Comparison of ENCODE assay signal across 8 cellular contexts in the genomic region with DNA sequence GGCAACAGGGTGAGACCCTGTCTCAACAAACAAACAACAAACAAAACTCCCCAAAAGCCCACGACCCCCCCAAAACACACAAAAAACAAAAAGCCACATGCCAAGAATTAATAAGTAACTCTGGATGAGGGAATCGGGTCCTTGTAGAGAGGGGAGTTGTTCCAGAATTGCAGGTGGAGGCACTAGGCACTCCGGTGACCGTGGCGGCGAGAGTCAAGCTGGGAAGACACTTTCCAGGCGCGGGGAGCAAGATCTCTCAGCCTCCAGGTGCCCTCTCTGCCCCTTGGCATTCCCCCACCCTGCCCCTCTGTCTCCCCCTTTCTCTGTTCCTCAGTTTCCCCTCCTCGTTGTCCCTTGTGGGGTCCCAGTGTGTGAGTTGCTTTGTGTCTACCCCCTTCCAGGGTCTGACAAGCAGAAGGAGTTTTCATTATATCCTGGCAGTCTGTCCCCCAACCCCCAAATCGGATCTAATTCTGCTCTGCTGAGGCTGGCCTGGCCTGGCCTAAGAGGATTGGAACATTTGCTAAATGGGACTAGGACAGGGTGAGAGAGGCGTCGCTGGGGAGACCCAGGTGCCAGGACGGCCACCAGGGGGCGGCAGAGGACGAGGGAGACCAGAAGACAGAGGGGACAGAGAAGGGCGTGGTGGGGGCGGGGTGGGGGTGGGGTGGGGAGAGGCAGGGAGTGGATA. TPM values are rescaled to one million over a fixed set of nuclear protein-coding genes. Genes with fewer than 3 reads are reported as not detected.
DNase-seq lines count a peak whose midpoint lies in the region; ATAC-seq and TF ChIP-seq lines count a peak whose summit lies in the region.

No MANE protein-coding gene starts in this region.

- POLR2A ChIA-PET in Panc1 (lab: Charles Lee): no interaction called here

- DNase-seq in CD4-positive, CD25-positive, alpha-beta regulatory T cell: peak; percentile 55 to 58 (median 57)
- DNase-seq in HFF-Myc (ENCODE audit: extremely low read depth, low read depth) (peak; percentile 12), Panc1 (ENCODE audit: low read depth, low spot score) (no peak), fibroblast of peridontal ligament (ENCODE audit: extremely low read depth) (peak; percentile 12), thoracic aorta (ENCODE audit: low spot score) (no peak)
- peak; percentile 88 to 91 for DNase-seq in activated T-cell treated with anti-CD3 and anti-CD28 coated beads, Interleukin-2, amount 50 U/mL, for 48 hours

- peaks cover 0 to 2% (median 0%) of the 10 kb centered on the region in 4 donors for H3K4me1 Mint-ChIP-seq in CD4-positive, CD25-positive, alpha-beta regulatory T cell

- BruUV-seq in Panc1 (replicated peaks; lab: Mats Ljungman, UMichigan): no TSS peak

- peak; percentile 72 for TF ChIP-seq CTCF in HFF-Myc (IDR thresholded peaks at IDR 0.05; ENCODE audit: low read depth, low read length, missing control alignments)
- peak; percentile 81 for TF ChIP-seq CTCF in Panc1 (IDR thresholded peaks at IDR 0.05)
- peak; percentile 67 for TF ChIP-seq CTCF in neutrophil (IDR thresholded peaks at IDR 0.05)
- peak; percentile 47 for TF ChIP-seq CTCF in thoracic aorta (IDR thresholded peaks at IDR 0.05)

- H3K9me3 ChIP-seq in CD4-positive, CD25-positive, alpha-beta regulatory T cell (ENCODE audit: control insufficient read depth in 2 of 2, low read length in 2 of 2): no peaks in the 10 kb centered on the region
- H3K9me3 ChIP-seq in Panc1 (ENCODE audit: control insufficient read depth, insufficient read depth, low read depth, low read length) (no peaks in the 10 kb centered on the region), neutrophil (no peaks in the 10 kb centered on the region), thoracic aorta (no peaks in the 10 kb centered on the region)

- no peak overlapping the region for H3K27ac Mint-ChIP-seq in CD4-positive, CD25-positive, alpha-beta regulatory T cell

- no peaks in the 10 kb centered on the region for H3K36me3 Mint-ChIP-seq in CD4-positive, CD25-positive, alpha-beta regulatory T cell

- peaks cover 6% of the 10 kb centered on the region for H3K27me3 Mint-ChIP-seq in CD4-positive, CD25-positive, alpha-beta regulatory T cell

- H3K9me3 Mint-ChIP-seq in CD4-positive, CD25-positive, alpha-beta regulatory T cell: no peaks in the 10 kb centered on the region

- CTCF ChIA-PET in Panc1 (lab: Charles Lee): no interaction called here

- H3K27ac ChIP-seq in CD4-positive, CD25-positive, alpha-beta regulatory T cell (ENCODE audit: insufficient read depth, low read length, poor library complexity, severe bottlenecking): no peak overlapping the region
- H3K27ac ChIP-seq in Panc1 (ENCODE audit: low read length): no peak overlapping the region
- no peak overlapping the region for H3K27ac ChIP-seq in neutrophil
- no peak overlapping the region for H3K27ac ChIP-seq in thoracic aorta

- no peaks in the 10 kb centered on the region for H3K4me1 ChIP-seq in CD4-positive, CD25-positive, alpha-beta regulatory T cell (ENCODE audit: control insufficient read depth, insufficient read depth, low read length, poor library complexity, severe bottlenecking)
- no peaks in the 10 kb centered on the region for H3K4me1 ChIP-seq in Panc1 (ENCODE audit: control insufficient read depth, insufficient read depth, low read length)
- no peaks in the 10 kb centered on the region for H3K4me1 ChIP-seq in neutrophil (ENCODE audit: control insufficient read depth in 1 of 2, insufficient read depth in 1 of 2, low read depth in 1 of 2, low read length in 1 of 2)
- H3K4me1 ChIP-seq in thoracic aorta (ENCODE audit: control insufficient read depth in 1 of 2, low read depth in 2 of 2): no peaks in the 10 kb centered on the region

- no peak overlapping the region for H3K4me3 ChIP-seq in CD4-positive, CD25-positive, alpha-beta regulatory T cell (ENCODE audit: low read depth, low read length)
- H3K4me3 ChIP-seq in HFF-Myc (replicated peaks; ENCODE audit: low read depth, low read length) (no peak overlapping the region), Panc1 (ENCODE audit: low read depth in 2 of 2, low read length in 2 of 2) (no peak overlapping the region), neutrophil (ENCODE audit: low read depth in 1 of 2, low read length in 1 of 2) (no peak overlapping the region), thoracic aorta (no peak overlapping the region)

- ATAC-seq in CD4-positive, CD25-positive, alpha-beta regulatory T cell (ENCODE audit: low read depth in 2 of 2): peak; percentile 52 to 55
- ATAC-seq in Panc1 (peak; percentile 97), thoracic aorta (ENCODE audit: insufficient number of reproducible peaks, low FRiP score, low read depth) (no peak), HG02763 (IDR thresholded peaks at IDR 0.05; ENCODE audit: unreplicated experiment) (no peak)

- in situ Hi-C loops in Panc1 (cut with HindIII; ENCODE audit: low pct_unique_long_range_greater_than_20kb, low sequenced_read_pairs): no loop called here

- intact Hi-C loops in Panc1 (cut with micrococcal nuclease; ENCODE audit: unreplicated experiment): loop anchor here (5.0 kb wide), 1 partner anchor 49 kb away; no protein-coding TSS in a partner anchor

- H3K27me3 ChIP-seq in CD4-positive, CD25-positive, alpha-beta regulatory T cell (ENCODE audit: control insufficient read depth, insufficient read depth, low read length): no peaks in the 10 kb centered on the region
- H3K27me3 ChIP-seq in Panc1 (ENCODE audit: control insufficient read depth, insufficient read depth, low read length) (no peaks in the 10 kb centered on the region), neutrophil (peaks cover 7% of the 10 kb centered on the region), thoracic aorta (replicated peaks; ENCODE audit: insufficient read depth) (no peaks in the 10 kb centered on the region)

- H3K4me3 Mint-ChIP-seq in CD4-positive, CD25-positive, alpha-beta regulatory T cell: no peak overlapping the region

- no peaks in the 10 kb centered on the region for H3K36me3 ChIP-seq in CD4-positive, CD25-positive, alpha-beta regulatory T cell (ENCODE audit: control insufficient read depth, insufficient read depth, low read length)
- H3K36me3 ChIP-seq in Panc1 (ENCODE audit: control insufficient read depth, insufficient read depth, low read length) (no peaks in the 10 kb centered on the region), neutrophil (no peaks in the 10 kb centered on the region), thoracic aorta (no peaks in the 10 kb centered on the region)

RNA-seq across cellular contexts. Expression of a gene that starts 8.3 kb away (rescaled TPM):
- not detected for total RNA-seq in CD4-positive, CD25-positive, alpha-beta regulatory T cell
- polyA plus RNA-seq in CD4-positive, CD25-positive, alpha-beta regulatory T cell: not detected
- not detected for total RNA-seq in Panc1 (2021; ENCODE audit: unreplicated experiment)
- polyA plus RNA-seq in Panc1 (2012; ENCODE audit: insufficient read length): not detected
- not detected for total RNA-seq in thoracic aorta

RNA-seq across cellular contexts. Expression of a gene that starts 9.1 kb away (rescaled TPM):
- not detected for total RNA-seq in CD4-positive, CD25-positive, alpha-beta regulatory T cell
- polyA plus RNA-seq in CD4-positive, CD25-positive, alpha-beta regulatory T cell: not detected
- total RNA-seq in Panc1 (2021; ENCODE audit: unreplicated experiment): not detected
- polyA plus RNA-seq in Panc1 (2012; ENCODE audit: insufficient read length): not detected
- not detected for total RNA-seq in thoracic aorta

RNA-seq across cellular contexts. Expression of a gene that starts 34.9 kb away (rescaled TPM):
- total RNA-seq in CD4-positive, CD25-positive, alpha-beta regulatory T cell: 119 TPM
- 100 to 1,000 TPM; 345 to 422 (median 391) TPM for polyA plus RNA-seq in CD4-positive, CD25-positive, alpha-beta regulatory T cell
- total RNA-seq in Panc1 (2021; ENCODE audit: unreplicated experiment) (62.0 TPM), thoracic aorta (1,000 to 10,000 TPM in 1 of 2 donors, 100 to 1,000 TPM in 1; 504 to 1,102 TPM)
- polyA plus RNA-seq in Panc1 (2012; ENCODE audit: insufficient read length): 68.7 TPM

RNA-seq across cellular contexts. Expression of a gene that starts 45.6 kb away (rescaled TPM):
- not detected for total RNA-seq in CD4-positive, CD25-positive, alpha-beta regulatory T cell
- not detected for polyA plus RNA-seq in CD4-positive, CD25-positive, alpha-beta regulatory T cell
- total RNA-seq in Panc1 (2021; ENCODE audit: unreplicated experiment) (not detected), thoracic aorta (not detected)
- polyA plus RNA-seq in Panc1 (2012; ENCODE audit: insufficient read length): not detected

Comparison
In these comparisons a context has a peak if more than half of its experiments do, and no peak if none do; other contexts are left out.
1. ATAC-seq: peak in CD4-positive, CD25-positive, alpha-beta regulatory T cell (2 of 2) and Panc1 (single experiment); none in thoracic aorta (single experiment) and HG02763 (single experiment).
2. DNase-seq: peak in CD4-positive, CD25-positive, alpha-beta regulatory T cell (3 of 3), HFF-Myc (single experiment), activated T-cell treated with anti-CD3 and anti-CD28 coated beads, Interleukin-2, amount 50 U/mL, for 48 hours (2 of 2) and fibroblast of peridontal ligament (single experiment); none in Panc1 (single experiment) and thoracic aorta (single experiment).
3. Peak in every context shown above with its lines, with median percentiles within 50 percentile points of each other: CTCF ChIP-seq.